In the genomic region with DNA sequence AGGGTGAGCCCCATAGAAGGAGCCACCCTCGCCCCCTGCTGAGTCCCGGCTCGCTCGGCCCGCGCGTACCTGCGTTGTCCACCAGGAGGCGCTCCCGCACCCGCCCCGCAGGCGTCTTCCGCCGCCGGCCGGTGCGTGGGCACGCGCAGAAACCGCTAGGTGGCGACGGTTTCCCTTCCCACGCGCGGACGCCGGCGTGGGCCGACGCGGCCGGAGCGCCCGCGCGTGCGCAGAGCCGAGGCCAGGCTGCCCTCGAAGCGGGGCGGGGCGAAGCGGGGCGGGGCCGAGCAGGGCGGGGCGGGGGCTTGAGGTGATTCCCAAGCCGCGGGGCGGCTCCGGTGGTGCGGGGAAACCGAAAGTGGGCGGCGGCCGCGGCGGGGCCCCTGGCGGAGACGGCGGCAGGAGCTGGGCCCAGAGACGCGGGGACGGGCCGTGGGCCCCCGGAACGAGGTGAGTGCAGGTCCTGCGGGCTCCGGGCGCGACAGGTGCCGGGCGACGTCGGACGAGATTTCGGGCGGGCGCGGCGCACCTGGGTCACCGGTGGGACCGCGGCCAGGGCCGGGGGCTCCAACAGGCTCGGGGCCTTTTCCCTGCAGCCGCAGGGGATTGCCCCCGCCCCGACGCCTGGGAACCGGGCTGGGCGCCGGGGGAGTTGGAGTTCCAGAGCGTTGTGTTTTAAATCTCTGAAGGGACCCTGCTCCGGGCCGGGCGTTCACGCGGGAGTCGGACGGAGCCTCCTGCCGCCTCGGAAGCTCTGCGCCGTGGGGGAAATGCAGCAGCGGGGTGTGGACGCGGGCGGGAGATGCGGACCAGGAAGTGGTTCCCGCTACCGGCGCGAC, we compare ENCODE assay signal across 9 cellular contexts. TPM values are rescaled to one million over a fixed set of nuclear protein-coding genes. Genes with fewer than 3 reads are reported as not detected.
A peak's percentile ranks its signal among the peaks of the same experiment; 100 is the strongest.
DNase-seq lines count a peak whose midpoint lies in the region; ATAC-seq and TF ChIP-seq lines count a peak whose summit lies in the region.
"Had no signal": no experiment of that assay in that cellular context is flagged by ENCODE, and none has a peak within 500 bp of the region (broad histone marks: within the 10 kb centered on the region; RNA-seq: fewer than 3 reads in every experiment).

A gene with protein sequence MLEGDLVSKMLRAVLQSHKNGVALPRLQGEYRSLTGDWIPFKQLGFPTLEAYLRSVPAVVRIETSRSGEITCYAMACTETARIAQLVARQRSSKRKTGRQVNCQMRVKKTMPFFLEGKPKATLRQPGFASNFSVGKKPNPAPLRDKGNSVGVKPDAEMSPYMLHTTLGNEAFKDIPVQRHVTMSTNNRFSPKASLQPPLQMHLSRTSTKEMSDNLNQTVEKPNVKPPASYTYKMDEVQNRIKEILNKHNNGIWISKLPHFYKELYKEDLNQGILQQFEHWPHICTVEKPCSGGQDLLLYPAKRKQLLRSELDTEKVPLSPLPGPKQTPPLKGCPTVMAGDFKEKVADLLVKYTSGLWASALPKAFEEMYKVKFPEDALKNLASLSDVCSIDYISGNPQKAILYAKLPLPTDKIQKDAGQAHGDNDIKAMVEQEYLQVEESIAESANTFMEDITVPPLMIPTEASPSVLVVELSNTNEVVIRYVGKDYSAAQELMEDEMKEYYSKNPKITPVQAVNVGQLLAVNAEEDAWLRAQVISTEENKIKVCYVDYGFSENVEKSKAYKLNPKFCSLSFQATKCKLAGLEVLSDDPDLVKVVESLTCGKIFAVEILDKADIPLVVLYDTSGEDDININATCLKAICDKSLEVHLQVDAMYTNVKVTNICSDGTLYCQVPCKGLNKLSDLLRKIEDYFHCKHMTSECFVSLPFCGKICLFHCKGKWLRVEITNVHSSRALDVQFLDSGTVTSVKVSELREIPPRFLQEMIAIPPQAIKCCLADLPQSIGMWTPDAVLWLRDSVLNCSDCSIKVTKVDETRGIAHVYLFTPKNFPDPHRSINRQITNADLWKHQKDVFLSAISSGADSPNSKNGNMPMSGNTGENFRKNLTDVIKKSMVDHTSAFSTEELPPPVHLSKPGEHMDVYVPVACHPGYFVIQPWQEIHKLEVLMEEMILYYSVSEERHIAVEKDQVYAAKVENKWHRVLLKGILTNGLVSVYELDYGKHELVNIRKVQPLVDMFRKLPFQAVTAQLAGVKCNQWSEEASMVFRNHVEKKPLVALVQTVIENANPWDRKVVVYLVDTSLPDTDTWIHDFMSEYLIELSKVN (plus strand): TSS at position 308 of the 839 bp plus-strand sequence. CDS start 16,370 bp downstream, outside the sequence.

- TF ChIP-seq CTCF in AG10803 (conservative IDR thresholded peaks at IDR 0.05; ENCODE audit: low read length) (peak; percentile 75), right lobe of liver (IDR thresholded peaks at IDR 0.05) (peak; percentile 98 to 100 (median 99))

- peak within 1 kb of the TSS; percentile 72 to 89 (median 78) for H3K27ac ChIP-seq in right lobe of liver
- H3K27ac ChIP-seq: epithelial cell of prostate had no signal

- WGBS in right lobe of liver (ENCODE audit: insufficient coverage, low coverage, low lambda C conversion rate, missing lambda C conversion rate): 0% methylated on average over 11 of the region's 115 CpGs

- no peaks in the 10 kb centered on the region for H3K27me3 ChIP-seq in right lobe of liver

- H3K4me3 ChIP-seq in AG10803 (ENCODE audit: low read length): peak within 1 kb of the TSS; percentile 73
- H3K4me3 ChIP-seq in right lobe of liver: peak within 1 kb of the TSS; percentile 90 to 99 (median 94)

- intact Hi-C loops in right lobe of liver (cut with DNase I): no loop called here

- DNase-seq in AG10803 (ENCODE audit: low read depth): peak; percentile 75
- DNase-seq in NCI-H460 (ENCODE audit: extremely low read depth, low read depth): peak; percentile 70
- DNase-seq in activated CD4-positive, alpha-beta T cell treated with anti-CD3 and anti-CD28 coated beads, Interleukin-2, amount 50 U/mL, for 1 hour: peak; percentile 91
- DNase-seq in dermis blood vessel endothelial cell: peak; percentile 89
- peak; percentile 91 to 92 (median 91) for DNase-seq in right lobe of liver
- peak; percentile 90 for DNase-seq in stimulated activated CD4-positive, alpha-beta T cell treated with anti-CD3 and anti-CD28 coated beads, Interleukin-4, amount 100 ng/mL, for 24 hours

- peak; percentile 43 for TF ChIP-seq POLR2A in right lobe of liver (IDR thresholded peaks at IDR 0.05)

- H3K4me1 ChIP-seq in right lobe of liver: peaks cover 0 to 25% (median 6%) of the 10 kb centered on the region in 4 donors

- no peaks in the 10 kb centered on the region for H3K36me3 ChIP-seq in right lobe of liver

- ATAC-seq in GM18873 (IDR thresholded peaks at IDR 0.05; ENCODE audit: low FRiP score, unreplicated experiment) (peak; percentile 74), HG03108 (IDR thresholded peaks at IDR 0.05; ENCODE audit: unreplicated experiment) (peak; percentile 61), right lobe of liver (peak; percentile 90 to 94 (median 92))

- H3K9me3 ChIP-seq in right lobe of liver: no peaks in the 10 kb centered on the region

RNA-seq across cellular contexts. Expression of the gene that starts here (rescaled TPM):
- 7.5 and 8.4 TPM in 2 replicates for total RNA-seq in NCI-H460 (2014; rRNA removed; shearing (Covaris generic))
- polyA plus RNA-seq in NCI-H460 (2014; cell fraction: nucleus; rRNA removed): 6.3 and 6.9 TPM in 2 replicates
- total RNA-seq in dermis blood vessel endothelial cell: 15.8 and 20.8 TPM in 2 replicates
- 1 to 10 TPM; 4.2 to 8.7 (median 6.8) TPM for total RNA-seq in right lobe of liver

Comparison
In these comparisons a context has a peak if more than half of its experiments do, and no peak if none do; other contexts are left out.
1. Peak in every context shown above with its lines: DNase-seq, ATAC-seq, H3K4me3 ChIP-seq and H3K27ac ChIP-seq.